In the genomic region with DNA sequence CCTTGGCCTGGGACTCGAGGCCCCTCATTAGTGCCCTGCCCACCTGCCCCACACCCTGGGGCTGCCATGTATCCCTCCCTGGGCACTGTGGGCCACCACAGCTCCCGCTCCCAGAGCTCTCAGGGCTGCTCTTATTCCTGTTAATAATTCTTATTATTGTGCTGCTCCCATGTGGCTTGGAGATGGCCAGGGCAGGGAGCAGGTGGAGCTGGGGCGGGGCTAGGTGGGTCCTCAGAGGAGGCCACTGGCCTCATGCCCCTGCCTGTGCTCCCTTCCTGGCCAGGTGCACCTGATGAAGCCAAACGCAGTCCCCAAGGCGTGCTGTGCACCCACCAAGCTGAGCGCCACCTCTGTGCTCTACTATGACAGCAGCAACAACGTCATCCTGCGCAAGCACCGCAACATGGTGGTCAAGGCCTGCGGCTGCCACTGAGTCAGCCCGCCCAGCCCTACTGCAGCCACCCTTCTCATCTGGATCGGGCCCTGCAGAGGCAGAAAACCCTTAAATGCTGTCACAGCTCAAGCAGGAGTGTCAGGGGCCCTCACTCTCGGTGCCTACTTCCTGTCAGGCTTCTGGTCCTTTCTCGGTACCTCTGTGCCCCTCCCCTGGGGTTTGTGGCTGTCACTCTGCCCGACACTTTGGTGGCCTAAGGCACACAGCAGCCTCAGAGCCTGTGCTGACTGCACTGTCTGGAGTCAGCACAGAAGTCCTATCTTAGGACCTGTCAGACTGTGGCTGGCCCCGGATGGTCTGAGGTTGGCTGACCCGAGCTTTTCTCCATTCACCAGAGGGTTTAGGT, we compare ENCODE assay signal across 10 cellular contexts. TPM values are rescaled to one million over a fixed set of nuclear protein-coding genes. Genes with fewer than 3 reads are reported as not detected.
A peak's percentile ranks its signal among the peaks of the same experiment; 100 is the strongest.
DNase-seq lines count a peak whose midpoint lies in the region; ATAC-seq and TF ChIP-seq lines count a peak whose summit lies in the region.
"Had no signal": no experiment of that assay in that cellular context is flagged by ENCODE, and none has a peak within 500 bp of the region (broad histone marks: within the 10 kb centered on the region; RNA-seq: fewer than 3 reads in every experiment).

No MANE protein-coding gene starts in this region.

- H3K27ac ChIP-seq in CD4-positive, alpha-beta T cell (ENCODE audit: low read depth, low read length), result no peak overlapping the region

- H3K36me3 Mint-ChIP-seq in CD4-positive, alpha-beta T cell (ENCODE audit: low read depth), result peaks cover 18% of the 10 kb centered on the region
- H3K36me3 Mint-ChIP-seq in activated T-helper 2 cell treated with anti-CD3 and anti-CD28 coated beads, Interferon-gamma antibody, Interleukin-2, Interleukin-4, amounts not matched to agents 10 μg/mL and 5 μg/mL and 100 μg/mL, durations not matched to agents 14 hours and 24 hours and 36 hours (ENCODE audit: low read depth), result peaks cover 14% of the 10 kb centered on the region

- H3K27ac Mint-ChIP-seq in CD4-positive, alpha-beta T cell, result no peak overlapping the region
- no peak overlapping the region for H3K27ac Mint-ChIP-seq in activated T-helper 2 cell treated with anti-CD3 and anti-CD28 coated beads, Interferon-gamma antibody, Interleukin-2, Interleukin-4, amounts not matched to agents 10 μg/mL and 5 μg/mL and 100 μg/mL, durations not matched to agents 14 hours and 24 hours and 36 hours

- no peaks in the 10 kb centered on the region for H3K27me3 ChIP-seq in CD4-positive, alpha-beta T cell (ENCODE audit: control insufficient read depth, insufficient read depth, low read length)

- peak; percentile 32 for ATAC-seq in CD4-positive, alpha-beta T cell (ENCODE audit: poor library complexity)
- ATAC-seq in GM19324 (IDR thresholded peaks at IDR 0.05; ENCODE audit: low FRiP score, unreplicated experiment) (peak; percentile 91), HG03175 (IDR thresholded peaks at IDR 0.05; ENCODE audit: unreplicated experiment) (peak; percentile 98)
- ATAC-seq: left colon had no signal

- intact Hi-C loops in CD4-positive, alpha-beta T cell (cut with DNase I, micrococcal nuclease), result no loop called here
- intact Hi-C loops in activated T-helper 2 cell treated with anti-CD3 and anti-CD28 coated beads, Interferon-gamma antibody, Interleukin-2, Interleukin-4, amounts not matched to agents 10 μg/mL and 5 μg/mL and 100 μg/mL, durations not matched to agents 14 hours and 24 hours and 36 hours (cut with micrococcal nuclease), result no loop called here

- no peaks in the 10 kb centered on the region for H3K27me3 Mint-ChIP-seq in CD4-positive, alpha-beta T cell
- no peaks in the 10 kb centered on the region for H3K27me3 Mint-ChIP-seq in activated T-helper 2 cell treated with anti-CD3 and anti-CD28 coated beads, Interferon-gamma antibody, Interleukin-2, Interleukin-4, amounts not matched to agents 10 μg/mL and 5 μg/mL and 100 μg/mL, durations not matched to agents 14 hours and 24 hours and 36 hours (ENCODE audit: low read depth)

- no peak for TF ChIP-seq CTCF in CD4-positive, alpha-beta T cell (IDR thresholded peaks at IDR 0.05)

- CTCF ChIA-PET in CD4-positive, alpha-beta T cell (lab: Charles Lee), result interaction anchor here (0.6 kb wide), 1 partner anchor 54 kb away, joined by 3 read pairs; no protein-coding TSS in a partner anchor

- H3K4me3 Mint-ChIP-seq in CD4-positive, alpha-beta T cell, result no peak overlapping the region
- H3K4me3 Mint-ChIP-seq in activated T-helper 2 cell treated with anti-CD3 and anti-CD28 coated beads, Interferon-gamma antibody, Interleukin-2, Interleukin-4, amounts not matched to agents 10 μg/mL and 5 μg/mL and 100 μg/mL, durations not matched to agents 14 hours and 24 hours and 36 hours (ENCODE audit: low read depth), result no peak overlapping the region

- peak in 1 of 10 experiments; percentile 11 for DNase-seq in CD4-positive, alpha-beta T cell
- DNase-seq in activated T-helper 2 cell treated with anti-CD3 and anti-CD28 coated beads, Interferon-gamma antibody, Interleukin-2, Interleukin-4, amounts not matched to agents 10 μg/mL and 5 μg/mL and 100 μg/mL, durations not matched to agents 14 hours and 24 hours and 36 hours (ENCODE audit: low spot score), result peak; percentile 31
- DNase-seq in NCI-H2227 treated with DMSO at 0.1 percent for 48 hours (lab: John Stamatoyannopoulos, UW) (no peak), COLO668 (lab: John Stamatoyannopoulos, UW; ENCODE audit: unreplicated experiment) (no peak), NCI-H187 treated with DMSO at 0.1 percent for 48 hours (lab: John Stamatoyannopoulos, UW) (no peak), mucosa of gallbladder (ENCODE audit: low spot score) (no peak)

- H3K9me3 Mint-ChIP-seq in CD4-positive, alpha-beta T cell, result no peaks in the 10 kb centered on the region
- no peaks in the 10 kb centered on the region for H3K9me3 Mint-ChIP-seq in activated T-helper 2 cell treated with anti-CD3 and anti-CD28 coated beads, Interferon-gamma antibody, Interleukin-2, Interleukin-4, amounts not matched to agents 10 μg/mL and 5 μg/mL and 100 μg/mL, durations not matched to agents 14 hours and 24 hours and 36 hours

- no peaks in the 10 kb centered on the region for H3K4me1 Mint-ChIP-seq in CD4-positive, alpha-beta T cell (ENCODE audit: low read depth)
- H3K4me1 Mint-ChIP-seq in activated T-helper 2 cell treated with anti-CD3 and anti-CD28 coated beads, Interferon-gamma antibody, Interleukin-2, Interleukin-4, amounts not matched to agents 10 μg/mL and 5 μg/mL and 100 μg/mL, durations not matched to agents 14 hours and 24 hours and 36 hours (ENCODE audit: low read depth), result peaks cover 6% of the 10 kb centered on the region

- POLR2A ChIA-PET in CD4-positive, alpha-beta T cell (lab: Charles Lee), result no interaction called here

- H3K9me3 ChIP-seq in CD4-positive, alpha-beta T cell (ENCODE audit: control insufficient read depth, low read length), result no peaks in the 10 kb centered on the region

RNA-seq across cellular contexts. Expression of gene BMP8A, which starts 34.1 kb away (rescaled TPM):
- total RNA-seq in CD4-positive, alpha-beta T cell, result not detected
- 0.11 TPM in 1 of 2 replicates, not detected in the other for total RNA-seq in activated T-helper 2 cell treated with anti-CD3 and anti-CD28 coated beads, Interferon-gamma antibody, Interleukin-2, Interleukin-4, amounts not matched to agents 10 μg/mL and 5 μg/mL and 100 μg/mL, durations not matched to agents 14 hours and 24 hours and 36 hours
- 4.1 TPM for total RNA-seq in mucosa of gallbladder
- total RNA-seq: subcutaneous adipose tissue had no signal

RNA-seq across cellular contexts. Expression of gene PABPC4, which starts 51.0 kb away (rescaled TPM):
- total RNA-seq in CD4-positive, alpha-beta T cell, result 100 to 1,000 TPM; 343 to 348 TPM
- 369 and 375 TPM in 2 replicates for total RNA-seq in activated T-helper 2 cell treated with anti-CD3 and anti-CD28 coated beads, Interferon-gamma antibody, Interleukin-2, Interleukin-4, amounts not matched to agents 10 μg/mL and 5 μg/mL and 100 μg/mL, durations not matched to agents 14 hours and 24 hours and 36 hours
- 211 TPM for total RNA-seq in mucosa of gallbladder

Comparison
In these comparisons a context has a peak if more than half of its experiments do, and no peak if none do; other contexts are left out.
1. ATAC-seq: peak in every context shown above with its lines; median percentile 98 in HG03175; 91 in GM19324; 32 in CD4-positive, alpha-beta T cell.